ENCODE assay signal across 9 cellular contexts in genomic region chr1:100921110-100921706, GRCh38. TPM values are rescaled to one million over a fixed set of nuclear protein-coding genes. Genes with fewer than 3 reads are reported as not detected.
DNase-seq lines count a peak whose midpoint lies in the region; ATAC-seq, FAIRE-seq and TF ChIP-seq lines count a peak whose summit lies in the region.
"Had no signal": no experiment of that assay in that cellular context is flagged by ENCODE, and none has a peak within 500 bp of the region (broad histone marks: within the 10 kb centered on the region; RNA-seq: fewer than 3 reads in every experiment).

No MANE protein-coding gene starts in this region.

- no peak overlapping the region for H3K27ac ChIP-seq in HepG2 (ENCODE audit: extremely low read length, insufficient read depth, low read length)
- H3K27ac ChIP-seq: SJSA1 had no signal

- DNase-seq in BE2C: peak; percentile 14
- no peak for DNase-seq in GM12892 (ENCODE audit: insufficient read length)
- DNase-seq in NCI-H2227 (lab: John Stamatoyannopoulos, UW; ENCODE audit: unreplicated experiment): peak; percentile 74
- DNase-seq in brain pericyte (ENCODE audit: low read depth, low spot score): peak; percentile 7
- DNase-seq in HepG2 (ENCODE audit: low spot score): peak; percentile 35
- DNase-seq in NK-92 treated with Interleukin-12 subunit alpha and Interleukin-12 subunit beta, amount 100 ng/mL, for 24 hours (lab: John Stamatoyannopoulos, UW): no peak

- TF ChIP-seq POLR2A in GM12892 (IDR thresholded peaks at IDR 0.05; ENCODE audit: low read depth, low read length) (no peak), HepG2 (IDR thresholded peaks at IDR 0.05; ENCODE audit: insufficient read depth in 1 of 2, low read depth in 2 of 2, low read length in 2 of 2) (no peak)

- TF ChIP-seq CTCF in BE2C (IDR thresholded peaks at IDR 0.05; ENCODE audit: low read depth, low read length) (peak; percentile 55), HepG2 (CRISPR knock-in tag; IDR thresholded peaks at IDR 0.05) (peak; percentile 58)

- H3K4me1 ChIP-seq in BE2C (no peaks in the 10 kb centered on the region), HepG2 (ENCODE audit: insufficient read depth, low read length) (peaks cover 8% of the 10 kb centered on the region)
- H3K4me1 ChIP-seq: SJSA1 had no signal

- no peaks in the 10 kb centered on the region for H4K20me1 ChIP-seq in HepG2 (ENCODE audit: insufficient read depth, low read length)

- no peaks in the 10 kb centered on the region for H3K79me2 ChIP-seq in HepG2 (ENCODE audit: insufficient read depth, low read length)

- BruUV-seq in HepG2 (replicated peaks; lab: Mats Ljungman, UMichigan): no TSS peak

- H3K36me3 ChIP-seq in BE2C: peaks cover 17% of the 10 kb centered on the region
- H3K36me3 ChIP-seq in HepG2 (replicated peaks in 1 of 2; ENCODE audit: control insufficient read depth in 1 of 2, insufficient read depth in 2 of 2, low read length in 2 of 2): peaks cover 1 to 48% of the 10 kb centered on the region in 2 experiments; a peak in 4 of 5 replicates

- ATAC-seq in HepG2 (no peak), HG03565 (IDR thresholded peaks at IDR 0.05; ENCODE audit: unreplicated experiment) (no peak), GM19035 (IDR thresholded peaks at IDR 0.05; ENCODE audit: unreplicated experiment) (no peak)

- 53% methylated on average over 3 of the region's 3 CpGs for WGBS in HepG2 (ENCODE audit: low lambda C conversion rate)

- peak; percentile 16; the same call in 1 of the 2 replicates for TF ChIP-seq RAD21 in HepG2 (CRISPR knock-in tag; IDR thresholded peaks at IDR 0.05)

- intact Hi-C loops in HepG2 (cut with micrococcal nuclease; ENCODE audit: unreplicated experiment): loop anchor here (1.0 kb wide), 3 partner anchors 317 to 436 kb away; no protein-coding TSS in a partner anchor

- H3K9me3 ChIP-seq in BE2C (no peaks in the 10 kb centered on the region), HepG2 (ENCODE audit: low read length) (no peaks in the 10 kb centered on the region)
- H3K9me3 ChIP-seq: SJSA1 had no signal

- H3K9ac ChIP-seq in HepG2 (ENCODE audit: insufficient read depth, low read depth, low read length): no peak overlapping the region

- H2AFZ ChIP-seq in HepG2 (ENCODE audit: low read length): no peak overlapping the region

- CTCF ChIA-PET in HepG2 (lab: Yijun Ruan, JAX; ENCODE audit: low intra/inter-chr PET ratio, low total read pairs): interaction anchor here (1.0 to 2.5 kb wide), 5 partner anchors 317 to 437 kb away, joined by 3 to 12 read pairs (median 5); partner anchors contain the start of gene S1PR1

- no peaks in the 10 kb centered on the region for H3K27me3 ChIP-seq in BE2C
- no peaks in the 10 kb centered on the region for H3K27me3 ChIP-seq in HepG2 (ENCODE audit: control insufficient read depth in 1 of 2, insufficient read depth in 2 of 2, low read length in 2 of 2)
- H3K27me3 ChIP-seq: SJSA1 had no signal

- no peak for TF ChIP-seq EP300 in HepG2 (IDR thresholded peaks at IDR 0.05; ENCODE audit: low read depth in 2 of 2, low read length in 2 of 2)
- no peak for TF ChIP-seq EP300 in HepG2 (CRISPR knock-in tag; IDR thresholded peaks at IDR 0.05; ENCODE audit: borderline replicate concordance)

- no peak overlapping the region for H3K4me2 ChIP-seq in HepG2 (ENCODE audit: low read depth, low read length)

- H3K4me3 ChIP-seq in BE2C (ENCODE audit: low read depth, low read length): no peak overlapping the region
- H3K4me3 ChIP-seq in HepG2 (replicated peaks in 1 of 3; ENCODE audit: insufficient read depth in 1 of 3, low read depth in 2 of 3, low read length in 3 of 3): no peak overlapping the region
- H3K4me3 ChIP-seq: SJSA1 had no signal

- FAIRE-seq in GM12892 (lab: Jason Lieb, UNC) (peak; percentile 24), HepG2 (lab: Jason Lieb, UNC) (peak; percentile 23)

- in situ Hi-C loops in HepG2 (cut with HindIII; ENCODE audit: extremely low pct_ligation_motif_present, low pct_unique_long_range_greater_than_20kb): no loop called here

- POLR2A ChIA-PET in HepG2 (lab: Yijun Ruan, JAX): no interaction called here

TF ChIP-seq in HepG2, 621 proteins besides CTCF, POLR2A, EP300 and RAD21:
- TF ChIP-seq STAG1 (CRISPR knock-in tag; IDR thresholded peaks at IDR 0.05) (peak; percentile 73), SMC3 (IDR thresholded peaks at IDR 0.05; ENCODE audit: low read length) (peak; percentile 67), MLLT10 (CRISPR knock-in tag; IDR thresholded peaks at IDR 0.05) (no peak)

RNA-seq across cellular contexts. Expression of gene SLC30A7, which starts 25.3 kb away (rescaled TPM):
- 4.6 TPM for polyA plus RNA-seq in BE2C (2012; ENCODE audit: insufficient read depth, insufficient read length, low read depth)
- polyA plus RNA-seq in GM12892 (2012; ENCODE audit: missing spikeins): 10.9 TPM
- 27.4 and 40.8 TPM in 2 replicates for total RNA-seq in HepG2 (2016; rRNA removed; fragmentation: Illumina TruSeq; extraction: Trizol)
- 13.4 and 16.0 TPM in 2 replicates for total RNA-seq in HepG2 (2016; cell fraction: cytosol; rRNA removed; fragmentation: Illumina TruSeq; extraction: Trizol; ENCODE audit: low read depth)
- total RNA-seq in HepG2 (2016; cell fraction: insoluble cytoplasmic fraction; rRNA removed; fragmentation: Illumina TruSeq; extraction: Trizol): 25.9 and 40.2 TPM in 2 replicates
- 8.9 and 10.3 TPM in 2 replicates for total RNA-seq in HepG2 (2016; cell fraction: membrane; rRNA removed; fragmentation: Illumina TruSeq; extraction: Trizol)
- total RNA-seq in HepG2 (2016; cell fraction: nucleus; rRNA removed; fragmentation: Illumina TruSeq; extraction: Trizol): 46.2 and 56.7 TPM in 2 replicates
- 8.3 and 8.9 TPM in 2 replicates for polyA plus RNA-seq in HepG2 (2011; rRNA removed)
- 3.4 and 6.7 TPM in 2 replicates for polyA plus RNA-seq in HepG2 (2011; cell fraction: cytosol; rRNA removed)
- 6.1 and 9.3 TPM in 2 replicates for polyA plus RNA-seq in HepG2 (2011; cell fraction: nucleus; rRNA removed)
- polyA plus RNA-seq in HepG2 (2012): 6.4 and 6.7 TPM in 2 replicates
- polyA plus RNA-seq in HepG2 (2016; cell fraction: cytosol; fragmentation: Illumina TruSeq; extraction: Trizol; ENCODE audit: low read depth): 0.55 and 0.59 TPM in 2 replicates
- polyA plus RNA-seq in HepG2 (2016; cell fraction: insoluble cytoplasmic fraction; fragmentation: Illumina TruSeq; extraction: Trizol; ENCODE audit: low read depth): 8.2 and 8.3 TPM in 2 replicates
- polyA plus RNA-seq in HepG2 (2016; cell fraction: membrane; fragmentation: Illumina TruSeq; extraction: Trizol; ENCODE audit: low read depth): 1.1 and 1.5 TPM in 2 replicates
- polyA plus RNA-seq in HepG2 (2016; cell fraction: nucleus; fragmentation: Illumina TruSeq; extraction: Trizol; ENCODE audit: insufficient read depth, low read depth): 22.6 and 23.4 TPM in 2 replicates
- polyA minus RNA-seq in HepG2 (2011; rRNA and poly(A)+ RNA removed; ENCODE audit: low replicate concordance): 19.9 and 29.7 TPM in 2 replicates
- polyA minus RNA-seq in HepG2 (2011; cell fraction: cytosol; rRNA and poly(A)+ RNA removed): 16.4 and 22.7 TPM in 2 replicates
- polyA minus RNA-seq in HepG2 (2011; cell fraction: nucleus; rRNA and poly(A)+ RNA removed): 19.2 and 20.5 TPM in 2 replicates

RNA-seq across cellular contexts. Expression of gene EXTL2, which starts 26.6 kb away (rescaled TPM):
- 22.0 TPM for polyA plus RNA-seq in BE2C (2012; ENCODE audit: insufficient read depth, insufficient read length, low read depth)
- polyA plus RNA-seq in GM12892 (2012; ENCODE audit: missing spikeins): 13.2 TPM
- total RNA-seq in HepG2 (2016; rRNA removed; fragmentation: Illumina TruSeq; extraction: Trizol): 18.8 and 23.5 TPM in 2 replicates
- total RNA-seq in HepG2 (2016; cell fraction: cytosol; rRNA removed; fragmentation: Illumina TruSeq; extraction: Trizol; ENCODE audit: low read depth): 2.2 and 2.6 TPM in 2 replicates
- 18.7 and 25.4 TPM in 2 replicates for total RNA-seq in HepG2 (2016; cell fraction: insoluble cytoplasmic fraction; rRNA removed; fragmentation: Illumina TruSeq; extraction: Trizol)
- total RNA-seq in HepG2 (2016; cell fraction: membrane; rRNA removed; fragmentation: Illumina TruSeq; extraction: Trizol): 10.3 and 10.4 TPM in 2 replicates
- total RNA-seq in HepG2 (2016; cell fraction: nucleus; rRNA removed; fragmentation: Illumina TruSeq; extraction: Trizol): 33.3 and 34.8 TPM in 2 replicates
- 16.0 and 22.0 TPM in 2 replicates for polyA plus RNA-seq in HepG2 (2011; rRNA removed)
- polyA plus RNA-seq in HepG2 (2011; cell fraction: cytosol; rRNA removed): 6.5 and 12.0 TPM in 2 replicates
- polyA plus RNA-seq in HepG2 (2011; cell fraction: nucleus; rRNA removed): 13.3 and 16.1 TPM in 2 replicates
- 12.7 and 13.2 TPM in 2 replicates for polyA plus RNA-seq in HepG2 (2012)
- polyA plus RNA-seq in HepG2 (2016; cell fraction: cytosol; fragmentation: Illumina TruSeq; extraction: Trizol; ENCODE audit: low read depth): 2.0 and 2.8 TPM in 2 replicates
- polyA plus RNA-seq in HepG2 (2016; cell fraction: insoluble cytoplasmic fraction; fragmentation: Illumina TruSeq; extraction: Trizol; ENCODE audit: low read depth): 12.7 and 16.6 TPM in 2 replicates
- polyA plus RNA-seq in HepG2 (2016; cell fraction: membrane; fragmentation: Illumina TruSeq; extraction: Trizol; ENCODE audit: low read depth): 6.5 and 6.9 TPM in 2 replicates
- polyA plus RNA-seq in HepG2 (2016; cell fraction: nucleus; fragmentation: Illumina TruSeq; extraction: Trizol; ENCODE audit: insufficient read depth, low read depth): 37.2 and 44.6 TPM in 2 replicates
- polyA minus RNA-seq in HepG2 (2011; rRNA and poly(A)+ RNA removed; ENCODE audit: low replicate concordance): 5.6 TPM in 2 replicates
- 7.3 and 9.6 TPM in 2 replicates for polyA minus RNA-seq in HepG2 (2011; cell fraction: cytosol; rRNA and poly(A)+ RNA removed)
- 39.4 and 47.2 TPM in 2 replicates for polyA minus RNA-seq in HepG2 (2011; cell fraction: nucleus; rRNA and poly(A)+ RNA removed)

Comparison
In these comparisons a context has a peak if more than half of its experiments do, and no peak if none do; other contexts are left out.
1. DNase-seq: peak in BE2C (single experiment), NCI-H2227 (single experiment), brain pericyte (single experiment) and HepG2 (single experiment); none in GM12892 (single experiment) and NK-92 treated with Interleukin-12 subunit alpha and Interleukin-12 subunit beta, amount 100 ng/mL, for 24 hours (single experiment).